22 cellular contexts compared by ENCODE assay signal in the genomic region with DNA sequence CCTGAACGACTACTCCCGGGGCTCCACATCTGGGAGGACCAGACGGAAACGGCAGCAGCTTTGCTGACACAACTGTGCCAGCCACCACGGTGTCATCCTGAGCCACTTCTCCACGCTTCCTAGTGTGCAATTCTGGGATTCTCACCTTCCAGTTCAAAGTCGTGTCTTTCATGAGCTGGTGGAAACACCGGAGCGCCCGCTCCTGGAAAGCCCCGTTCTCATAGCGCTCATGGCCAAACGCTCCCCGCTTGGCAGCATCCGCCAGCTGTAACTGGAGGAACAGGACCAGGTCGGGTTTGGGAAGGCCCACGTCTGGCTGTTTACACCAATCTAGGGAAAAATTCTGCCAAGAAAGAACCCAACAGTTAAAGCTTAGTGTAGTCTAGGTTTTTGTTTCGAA.
"Had no signal": no experiment of that assay in that cellular context is flagged by ENCODE, and none has a peak within 500 bp of the region (broad histone marks: within the 10 kb centered on the region; RNA-seq: fewer than 3 reads in every experiment).

No MANE protein-coding gene starts in this region.

- H3K9me3 ChIP-seq: SJCRH30 had no signal

- H3K27ac ChIP-seq: HL-60, SJCRH30 had no signal

- H3K27me3 ChIP-seq: SJCRH30 had no signal

- ATAC-seq: SK-N-SH treated with all-trans-retinoic acid at 6 μM for 48 hours had no signal

- DNase-seq: Karpas-422, KG1, MM.1S, NCI-H1092 treated with DMSO at 0.1 percent for 48 hours, NCI-H1436, NCI-H187, NCI-H2029, NCI-H2081 treated with DMSO at 0.1 percent for 48 hours, NCI-H2171, NCI-H226, NCI-H446, NCI-H510A, NCI-H524 treated with DMSO at 0.1 percent for 48 hours, NCI-H69, NCI-H774, RPMI8226, SHP77 treated with DMSO at 0.1 percent for 48 hours, SJCRH30 had no signal

- FAIRE-seq: HTR-8/SVneo, RCC 7860 had no signal

- H3K4me3 ChIP-seq: SJCRH30 had no signal
